In genomic region chr1:61853545-61853944, GRCh38 we compare ENCODE assay signal across 8 cellular contexts.
DNase-seq lines count a peak whose midpoint lies in the region; ATAC-seq and TF ChIP-seq lines count a peak whose summit lies in the region.

No MANE protein-coding gene starts in this region.

- H3K23ac ChIP-seq in IMR-90 (ENCODE audit: low read depth, low read length) = no peak overlapping the region

- H3K9me3 ChIP-seq in IMR-90 (ENCODE audit: control insufficient read depth, insufficient read depth, low read length) (no peaks in the 10 kb centered on the region), heart right ventricle (no peaks in the 10 kb centered on the region)

- no peak overlapping the region for H3K27ac ChIP-seq in IMR-90 (ENCODE audit: insufficient read depth, low read length)
- no peak overlapping the region for H3K27ac ChIP-seq in heart right ventricle

- H2BK20ac ChIP-seq in IMR-90 (ENCODE audit: low read depth, low read length) = no peak overlapping the region

- no peak overlapping the region for H3K9ac ChIP-seq in IMR-90 (ENCODE audit: low read depth, low read length)

- H3K4me3 ChIP-seq in IMR-90 (ENCODE audit: insufficient read depth, low read depth, low read length) = no peak overlapping the region
- H3K4me3 ChIP-seq in heart right ventricle = no peak overlapping the region

- CTCF ChIA-PET in IMR-90 (lab: Yijun Ruan, JAX) = interaction anchor here (0.6 to 1.3 kb wide), 11 partner anchors 9 to 1749 kb away, joined by 3 to 7 read pairs (median 3); no protein-coding TSS in a partner anchor

- TF ChIP-seq CTCF in IMR-90 (conservative IDR thresholded peaks at IDR 0.05; ENCODE audit: low read depth, low read length) = peak; percentile 53
- peak in 8 of 9 donors; percentile 9 to 52 (median 34) for TF ChIP-seq CTCF in heart right ventricle (IDR thresholded peaks at IDR 0.05)
- TF ChIP-seq CTCF in GM13977 (IDR thresholded peaks at IDR 0.05; ENCODE audit: extremely low read depth, insufficient read depth, missing control alignments) = no peak

- no peaks in the 10 kb centered on the region for H3K79me1 ChIP-seq in IMR-90 (ENCODE audit: low read depth in 1 of 2, low read length in 2 of 2)

- H3K36me3 ChIP-seq in IMR-90 (ENCODE audit: control insufficient read depth, insufficient read depth, low read length) (no peaks in the 10 kb centered on the region), heart right ventricle (peaks cover 0 to 13% (median 0%) of the 10 kb centered on the region in 9 donors)

- no peak overlapping the region for H4K8ac ChIP-seq in IMR-90 (ENCODE audit: low read depth in 2 of 2, low read length in 2 of 2)

- ATAC-seq in IMR-90 (ENCODE audit: low read depth) (peak; percentile 65), heart right ventricle (peak in 3 of 8 donors; percentile 46 to 54 (median 51))

- H2BK15ac ChIP-seq in IMR-90 (ENCODE audit: low read depth, low read length) = no peak overlapping the region

- no peak overlapping the region for H2AFZ ChIP-seq in IMR-90 (replicated peaks; ENCODE audit: low read length, poor library complexity)

- DNase-seq in AG08396 (ENCODE audit: low spot score) = peak; percentile 18
- DNase-seq in IMR-90 = peak; percentile 22
- DNase-seq in SW480 (ENCODE audit: low spot score) = peak; percentile 29
- DNase-seq in heart right ventricle = no peak
- DNase-seq in stimulated activated CD4-positive, alpha-beta T cell treated with anti-CD3 and anti-CD28 coated beads, Interleukin-1b, Interleukin-23, amount 100 ng/mL, for 48 hours = no peak
- no peak for DNase-seq in amniotic stem cell (lab: John Stamatoyannopoulos, UW)
- DNase-seq in GM13977 (ENCODE audit: low spot score) = no peak
- no peak for DNase-seq in activated T-cell treated with anti-CD3 and anti-CD28 coated beads, Interleukin-2, amount 50 U/mL, for 1 hour

- H2BK5ac ChIP-seq in IMR-90 (ENCODE audit: low read depth, low read length, poor library complexity, severe bottlenecking) = no peak overlapping the region

- no peaks in the 10 kb centered on the region for H3K9me1 ChIP-seq in IMR-90 (ENCODE audit: insufficient read depth, low read length)

- no peak for TF ChIP-seq POLR2A in IMR-90 (IDR thresholded peaks at IDR 0.05; ENCODE audit: low read depth, low read length)

- no peak overlapping the region for H4K91ac ChIP-seq in IMR-90 (ENCODE audit: insufficient read depth, low read depth, low read length)

- intact Hi-C loops in IMR-90 (cut with micrococcal nuclease) (loop anchor here (1.0 to 5.0 kb wide), 7 partner anchors 126 to 1881 kb away; partner anchors contain the start of gene TM2D1), heart right ventricle (cut with DNase I) (loop anchor here (2.0 to 10.0 kb wide), 18 partner anchors 111 to 1879 kb away; partner anchors contain the start of gene PATJ (in 1 of the 10))

- H4K5ac ChIP-seq in IMR-90 (ENCODE audit: low read depth, low read length) = no peak overlapping the region

- in situ Hi-C loops in IMR-90 (cut with MboI; ENCODE audit: low sequenced_read_pairs) (loop anchor here (25.0 kb wide), 2 partner anchors 816 to 991 kb away; no protein-coding TSS in a partner anchor), GM13977 (cut with MboI; ENCODE audit: low pct_unique_long_range_greater_than_20kb, low sequenced_read_pairs, unreplicated experiment) (no loop called here)

- no CpG with 5 or more reads among the region's 3 CpGs for WGBS in IMR-90 (ENCODE audit: extremely low coverage in 2 of 2, insufficient read length in 1 of 2), 2 experiments
- WGBS in heart right ventricle, 2 donors = 20 to 21% methylated on average over 3 of the region's 3 CpGs

- POLR2A ChIA-PET in IMR-90 (lab: Charles Lee; ENCODE audit: unreplicated experiment) = no interaction called here

- peak; percentile 60 for TF ChIP-seq RAD21 in IMR-90 (IDR thresholded peaks at IDR 0.05; ENCODE audit: low read length)

- H4K20me1 ChIP-seq in IMR-90 (ENCODE audit: insufficient read depth, low read length) = no peaks in the 10 kb centered on the region

- H2AK5ac ChIP-seq in IMR-90 (ENCODE audit: low read depth, low read length) = no peak overlapping the region

- H2AK9ac ChIP-seq in IMR-90 (replicated peaks; ENCODE audit: low read depth, low read length, poor library complexity) = no peak overlapping the region

- no peak overlapping the region for H2BK120ac ChIP-seq in IMR-90 (ENCODE audit: low read depth, low read length)

- BruUV-seq in IMR-90 (replicated peaks; lab: Mats Ljungman, UMichigan) = no TSS peak

- H3K4ac ChIP-seq in IMR-90 (ENCODE audit: low read depth, low read length) = no peak overlapping the region

- H3K18ac ChIP-seq in IMR-90 (ENCODE audit: low read depth, low read length) = no peak overlapping the region

- H3K27me3 ChIP-seq in IMR-90 (ENCODE audit: control insufficient read depth, insufficient read depth, low read length) = peaks cover 2% of the 10 kb centered on the region; the same call in 1 of the 2 replicates
- no peaks in the 10 kb centered on the region for H3K27me3 ChIP-seq in heart right ventricle

- H3K56ac ChIP-seq in IMR-90 (ENCODE audit: extremely low read depth, insufficient read depth, low read length) = no peak overlapping the region

- no peak overlapping the region for H3K14ac ChIP-seq in IMR-90 (replicated peaks; ENCODE audit: low read depth, low read length)

- no peak overlapping the region for H3K4me2 ChIP-seq in IMR-90 (ENCODE audit: low read depth, low read length)

- H3K4me1 ChIP-seq in IMR-90 (ENCODE audit: control insufficient read depth, insufficient read depth, low read length) = no peaks in the 10 kb centered on the region
- H3K4me1 ChIP-seq in heart right ventricle = peaks cover 0 to 8% (median 0%) of the 10 kb centered on the region in 9 donors

- dilution Hi-C loops in IMR-90 (cut with HindIII; ENCODE audit: low sequenced_read_pairs, unreplicated experiment) = no loop called here

TF ChIP-seq in IMR-90, 13 proteins besides CTCF, POLR2A, EP300 and RAD21:
- peak; percentile 40 for TF ChIP-seq SMC3 (IDR thresholded peaks at IDR 0.05; ENCODE audit: low read depth, low read length)
- no peak for TF ChIP-seq MXI1 (IDR thresholded peaks at IDR 0.05; ENCODE audit: borderline replicate concordance, low read depth, low read length)

Comparison
In these comparisons a context has a peak if more than half of its experiments do, and no peak if none do; other contexts are left out.
1. DNase-seq: peak in AG08396 (single experiment), IMR-90 (single experiment) and SW480 (single experiment); none in heart right ventricle (0 of 2), stimulated activated CD4-positive, alpha-beta T cell treated with anti-CD3 and anti-CD28 coated beads, Interleukin-1b, Interleukin-23, amount 100 ng/mL, for 48 hours (single experiment), amniotic stem cell (single experiment), GM13977 (single experiment) and activated T-cell treated with anti-CD3 and anti-CD28 coated beads, Interleukin-2, amount 50 U/mL, for 1 hour (single experiment).